ENCODE assay signal across 23 cellular contexts in genomic region chr1:191912517-191912916, GRCh38.
DNase-seq lines count a peak whose midpoint lies in the region; ATAC-seq, FAIRE-seq and TF ChIP-seq lines count a peak whose summit lies in the region.
"Had no signal": no experiment of that assay in that cellular context is flagged by ENCODE, and none has a peak within 500 bp of the region (broad histone marks: within the 10 kb centered on the region; RNA-seq: fewer than 3 reads in every experiment).

No MANE protein-coding gene starts in this region.

- H3K9me3 ChIP-seq in vagina: no peaks in the 10 kb centered on the region
- H3K9me3 ChIP-seq: heart left ventricle, ovary, uterus had no signal

- no peak for TF ChIP-seq POLR2A in vagina (IDR thresholded peaks at IDR 0.05)

- intact Hi-C loops in vagina (cut with DNase I): no loop called here

- H3K27me3 ChIP-seq in vagina: no peaks in the 10 kb centered on the region
- H3K27me3 ChIP-seq: heart left ventricle, uterus had no signal

- H3K4me3 ChIP-seq in vagina: no peak overlapping the region
- H3K4me3 ChIP-seq: heart left ventricle, lung, ovary, PC-9, uterus had no signal

- H3K36me3 ChIP-seq in vagina: no peaks in the 10 kb centered on the region
- H3K36me3 ChIP-seq: heart left ventricle, ovary, uterus had no signal

- no peak for DNase-seq in D721Med (ENCODE audit: insufficient read length, low spot score)
- no peak for DNase-seq in NCI-H510A (lab: John Stamatoyannopoulos, UW)
- DNase-seq in A172 (ENCODE audit: low spot score): no peak
- DNase-seq in vagina (ENCODE audit: extremely low spot score in 2 of 2): no peak
- DNase-seq: activated gamma-delta T cell; amygdala; CD8-positive, alpha-beta T cell; DND-41; effector memory CD8-positive, alpha-beta T cell; heart left ventricle; immature natural killer cell; KG1; NCI-H1105; NCI-H748 treated with DMSO at 0.1 percent for 48 hours; ovary; PC-9; uterus had no signal

- FAIRE-seq in D721Med (lab: Jason Lieb, UNC): no peak

- no peaks in the 10 kb centered on the region for H3K4me1 ChIP-seq in vagina
- H3K4me1 ChIP-seq: heart left ventricle, uterus had no signal

- ATAC-seq in GM18870 (IDR thresholded peaks at IDR 0.05; ENCODE audit: unreplicated experiment) (peak; percentile 75), GM21390 (IDR thresholded peaks at IDR 0.05; ENCODE audit: unreplicated experiment) (peak; percentile 72), HG02973 (IDR thresholded peaks at IDR 0.05; ENCODE audit: unreplicated experiment) (peak; percentile 74), HG03575 (IDR thresholded peaks at IDR 0.05; ENCODE audit: extremely low read depth, insufficient number of reproducible peaks, low FRiP score, unreplicated experiment) (peak; percentile 43)
- ATAC-seq: activated CD4-positive, CD25-positive, alpha-beta regulatory T cell treated with anti-CD3 and anti-CD28 coated beads, Interleukin-2, amount 50 U/mL, for 24 hours; CD8-positive, alpha-beta T cell; effector memory CD8-positive, alpha-beta T cell; heart left ventricle had no signal

- TF ChIP-seq CTCF in D721Med (IDR thresholded peaks at IDR 0.05; ENCODE audit: insufficient read depth, missing control alignments) (no peak), vagina (IDR thresholded peaks at IDR 0.05) (no peak)

- H3K27ac ChIP-seq in vagina: no peak overlapping the region
- H3K27ac ChIP-seq: heart left ventricle, ovary, PC-9, uterus had no signal
